In genomic region chr4:78673258-78673817, GRCh38 we compare ENCODE assay signal across 27 cellular contexts.
"Had no signal": no experiment of that assay in that cellular context is flagged by ENCODE, and none has a peak within 500 bp of the region (broad histone marks: within the 10 kb centered on the region; RNA-seq: fewer than 3 reads in every experiment).

No MANE protein-coding gene starts in this region.

- H3K27me3 ChIP-seq: MG63 had no signal

- H3K4me2 ChIP-seq: KMS-11, PC-9 had no signal

- H2AFZ ChIP-seq: PC-9 had no signal

- H3K9me3 ChIP-seq: MG63 had no signal

- H3K4me3 Mint-ChIP-seq: activated CD8-positive, alpha-beta T cell treated with anti-CD3 and anti-CD28 coated beads, Interleukin-2, amount 10 ng/mL, durations not matched to agents 7 days and 5 days; activated naive CD4-positive, alpha-beta T cell treated with anti-CD3 and anti-CD28 coated beads, Interleukin-2, amount 50 U/mL, for 24 hours; activated T-helper 1 cell treated with anti-CD3 and anti-CD28 coated beads, Interleukin-12 subunit alpha, Interleukin-12 subunit beta, Interleukin-2, Interleukin-4 antibody, amounts not matched to agents 30 ng/mL and 10 ng/mL and 1 ng/mL, durations not matched to agents 14 hours and 24 hours and 36 hours; T-cell had no signal

- H3K36me3 Mint-ChIP-seq: T-cell had no signal

- H3K27ac ChIP-seq: KMS-11, PC-9, VCaP had no signal

- H3K27ac Mint-ChIP-seq: activated CD8-positive, alpha-beta T cell treated with anti-CD3 and anti-CD28 coated beads, Interleukin-2, amount 10 ng/mL, durations not matched to agents 7 days and 5 days; activated naive CD4-positive, alpha-beta T cell treated with anti-CD3 and anti-CD28 coated beads, Interleukin-2, amount 50 U/mL, for 24 hours; activated T-helper 1 cell treated with anti-CD3 and anti-CD28 coated beads, Interleukin-12 subunit alpha, Interleukin-12 subunit beta, Interleukin-2, Interleukin-4 antibody, amounts not matched to agents 30 ng/mL and 10 ng/mL and 1 ng/mL, durations not matched to agents 14 hours and 24 hours and 36 hours; T-cell had no signal

- H3K4me1 Mint-ChIP-seq: T-cell had no signal

- DNase-seq: activated CD4-positive, alpha-beta T cell treated with anti-CD3 and anti-CD28 coated beads for 48 hours; activated CD4-positive, alpha-beta T cell treated with anti-CD3 and anti-CD28 coated beads, Interleukin-2, amount 50 U/mL, for 4 hours; activated CD8-positive, alpha-beta memory T cell treated with anti-CD3 and anti-CD28 coated beads, Interleukin-2, amount 50 U/mL, for 48 hours; activated CD8-positive, alpha-beta T cell treated with anti-CD3 and anti-CD28 coated beads, Interleukin-2, amount 10 ng/mL, durations not matched to agents 7 days and 5 days; activated effector memory CD4-positive, alpha-beta T cell treated with Interleukin-2 at 50 U/mL for 16 hours; activated naive CD4-positive, alpha-beta T cell; activated T-cell treated with anti-CD3 and anti-CD28 coated beads, Interleukin-2, amount 50 U/mL, for 1 hour; aorta; central memory CD4-positive, alpha-beta T cell; MG63; MV-4-11; NCI-H1092 treated with DMSO at 0.1 percent for 48 hours; NCI-H1436; NCI-H1694 treated with DMSO at 0.1 percent for 48 hours; NCI-H2029 treated with DMSO at 0.1 percent for 48 hours; NCI-H510A treated with DMSO at 0.1 percent for 48 hours; NCI-H69; PC-9; SHP77 treated with DMSO at 0.1 percent for 48 hours; T-cell; T-helper 2 cell; T1000 had no signal

- H3K27me3 Mint-ChIP-seq: activated naive CD4-positive, alpha-beta T cell treated with anti-CD3 and anti-CD28 coated beads, Interleukin-2, amount 50 U/mL, for 24 hours; T-cell had no signal

- ATAC-seq: activated CD4-positive, CD25-positive, alpha-beta regulatory T cell treated with anti-CD3 and anti-CD28 coated beads, Interleukin-2, amount 50 U/mL, for 24 hours; activated CD8-positive, alpha-beta T cell treated with anti-CD3 and anti-CD28 coated beads, Interleukin-2, amount 10 ng/mL, durations not matched to agents 7 days and 5 days; T-cell had no signal

- H3K4me3 ChIP-seq: MG63, PC-9 had no signal

- H3K9ac ChIP-seq: KMS-11 had no signal

- H3K36me3 ChIP-seq: MG63 had no signal
